In genomic region chr15:45130291-45131000, GRCh38 we compare ENCODE assay signal across 16 cellular contexts. TPM values are rescaled to one million over a fixed set of nuclear protein-coding genes. Genes with fewer than 3 reads are reported as not detected.
DNase-seq lines count a peak whose midpoint lies in the region; ATAC-seq and TF ChIP-seq lines count a peak whose summit lies in the region.
"Had no signal": no experiment of that assay in that cellular context is flagged by ENCODE, and none has a peak within 500 bp of the region (broad histone marks: within the 10 kb centered on the region; RNA-seq: fewer than 3 reads in every experiment).

No MANE protein-coding gene starts in this region.

- CTCF ChIA-PET in CD8-positive, alpha-beta memory T cell (lab: Charles Lee) = interaction anchor here (1.0 to 2.8 kb wide), 3 partner anchors 9 to 36 kb away, joined by 4 to 10 read pairs (median 4); no protein-coding TSS in a partner anchor
- CTCF ChIA-PET in Caco-2 (lab: Charles Lee) = interaction anchor here (0.7 to 0.9 kb wide), 2 partner anchors 12 to 320 kb away, joined by 3 read pairs; no protein-coding TSS in a partner anchor

- H3K36me3 ChIP-seq in CD8-positive, alpha-beta memory T cell (ENCODE audit: insufficient read depth, low read length) = no peaks in the 10 kb centered on the region
- H3K36me3 ChIP-seq in iPS-15b (ENCODE audit: control insufficient read depth, insufficient read depth, low read length) = no peaks in the 10 kb centered on the region
- H3K36me3 ChIP-seq in parathyroid adenoma (ENCODE audit: control insufficient read depth, insufficient read depth, low read length) = no peaks in the 10 kb centered on the region
- no peaks in the 10 kb centered on the region for H3K36me3 ChIP-seq in Caco-2 (ENCODE audit: control insufficient read depth, insufficient read depth, low read length)
- H3K36me3 ChIP-seq in MG63 = no peaks in the 10 kb centered on the region

- peaks cover 41 to 71% of the 10 kb centered on the region in 2 donors for H3K27me3 Mint-ChIP-seq in CD8-positive, alpha-beta memory T cell
- H3K27me3 Mint-ChIP-seq in T-helper 17 cell = peaks cover 79% of the 10 kb centered on the region
- no peaks in the 10 kb centered on the region for H3K27me3 Mint-ChIP-seq in Caco-2 (ENCODE audit: insufficient read depth, unreplicated experiment)

- H3K4me1 Mint-ChIP-seq in CD8-positive, alpha-beta memory T cell = peaks cover 7 to 17% (median 9%) of the 10 kb centered on the region in 3 donors
- peaks cover 6% of the 10 kb centered on the region for H3K4me1 Mint-ChIP-seq in T-helper 17 cell
- H3K4me1 Mint-ChIP-seq in Caco-2 (ENCODE audit: low read depth, unreplicated experiment) = peaks cover 8% of the 10 kb centered on the region

- TF ChIP-seq CTCF in parathyroid adenoma (IDR thresholded peaks at IDR 0.05) = no peak
- TF ChIP-seq CTCF in Caco-2 (IDR thresholded peaks at IDR 0.05; ENCODE audit: insufficient read depth in 1 of 2, low read depth in 1 of 2, low read length in 1 of 2, severe bottlenecking in 1 of 2, unreplicated experiment in 1 of 2) = no peak

- H3K4me3 ChIP-seq in CD8-positive, alpha-beta memory T cell (ENCODE audit: low read length) = no peak overlapping the region
- H3K4me3 ChIP-seq in iPS-15b (ENCODE audit: low read depth, low read length) (peak overlapping the region; percentile 71), parathyroid adenoma (ENCODE audit: low read depth, low read length) (peak overlapping the region; percentile 6), Caco-2 (ENCODE audit: low read depth, low read length) (no peak overlapping the region), MG63 (no peak overlapping the region)
- H3K4me3 ChIP-seq: K562 had no signal

- H3K4me2 ChIP-seq in parathyroid adenoma (ENCODE audit: low read length) = peak overlapping the region; percentile 59

- peak overlapping the region in 5 of 7 donors; percentile 5 to 30 (median 13) for H3K4me3 Mint-ChIP-seq in CD8-positive, alpha-beta memory T cell
- peak overlapping the region; percentile 60 for H3K4me3 Mint-ChIP-seq in T-helper 17 cell
- H3K4me3 Mint-ChIP-seq in Caco-2 (ENCODE audit: unreplicated experiment) = no peak overlapping the region
- H3K4me3 Mint-ChIP-seq: activated CD4-positive, alpha-beta T cell treated with anti-CD3 and anti-CD28 coated beads, Interleukin-2, amount 10 ng/mL, durations not matched to agents 24 days and 14 days had no signal

- no peaks in the 10 kb centered on the region for H3K9me3 ChIP-seq in CD8-positive, alpha-beta memory T cell (ENCODE audit: low read length)
- H3K9me3 ChIP-seq in T-helper 17 cell (ENCODE audit: control insufficient read depth, low read length, poor library complexity, severe bottlenecking) (no peaks in the 10 kb centered on the region), iPS-15b (ENCODE audit: control insufficient read depth, insufficient read depth, low read length) (no peaks in the 10 kb centered on the region), parathyroid adenoma (ENCODE audit: control insufficient read depth, low read length) (no peaks in the 10 kb centered on the region), Caco-2 (no peaks in the 10 kb centered on the region), MG63 (no peaks in the 10 kb centered on the region)

- H2AFZ ChIP-seq in parathyroid adenoma = peak overlapping the region; percentile 62

- H3K9me3 Mint-ChIP-seq in CD8-positive, alpha-beta memory T cell = no peaks in the 10 kb centered on the region
- peaks cover 11% of the 10 kb centered on the region for H3K9me3 Mint-ChIP-seq in Caco-2 (ENCODE audit: unreplicated experiment)
- H3K9me3 Mint-ChIP-seq: activated CD4-positive, alpha-beta T cell treated with anti-CD3 and anti-CD28 coated beads, Interleukin-2, amount 10 ng/mL, durations not matched to agents 24 days and 14 days had no signal

- no peaks in the 10 kb centered on the region for H3K79me2 ChIP-seq in parathyroid adenoma

- POLR2A ChIA-PET in CD8-positive, alpha-beta memory T cell (lab: Charles Lee) = no interaction called here
- POLR2A ChIA-PET in Caco-2 (lab: Charles Lee) = no interaction called here

- ATAC-seq in T-helper 17 cell = no peak
- ATAC-seq in HG02981 (IDR thresholded peaks at IDR 0.05; ENCODE audit: unreplicated experiment) = no peak

- no peaks in the 10 kb centered on the region for H3K4me1 ChIP-seq in CD8-positive, alpha-beta memory T cell (ENCODE audit: insufficient read depth, low read length)
- H3K4me1 ChIP-seq in iPS-15b (ENCODE audit: control insufficient read depth, insufficient read depth, low read length) (no peaks in the 10 kb centered on the region), parathyroid adenoma (no peaks in the 10 kb centered on the region), Caco-2 (no peaks in the 10 kb centered on the region)

- H3K36me3 Mint-ChIP-seq in CD8-positive, alpha-beta memory T cell = no peaks in the 10 kb centered on the region
- peaks cover 13% of the 10 kb centered on the region for H3K36me3 Mint-ChIP-seq in T-helper 17 cell (ENCODE audit: low read depth)
- no peaks in the 10 kb centered on the region for H3K36me3 Mint-ChIP-seq in Caco-2 (ENCODE audit: insufficient read depth, unreplicated experiment)

- H3K27ac Mint-ChIP-seq in CD8-positive, alpha-beta memory T cell = no peak overlapping the region
- H3K27ac Mint-ChIP-seq in T-helper 17 cell (no peak overlapping the region), Caco-2 (ENCODE audit: unreplicated experiment) (no peak overlapping the region)
- H3K27ac Mint-ChIP-seq: activated CD4-positive, alpha-beta T cell treated with anti-CD3 and anti-CD28 coated beads, Interleukin-2, amount 10 ng/mL, durations not matched to agents 24 days and 14 days had no signal

- DNase-seq in CD8-positive, alpha-beta memory T cell = no peak
- no peak for DNase-seq in T-helper 17 cell
- DNase-seq in Caco-2 = no peak
- DNase-seq in MG63 = no peak
- no peak for DNase-seq in stimulated activated CD8-positive, alpha-beta memory T cell treated with anti-CD3 and anti-CD28 coated beads, Interleukin-4, amount 100 ng/mL, for 48 hours
- DNase-seq: DMS79 treated with DMSO at 0.1 percent for 48 hours, glutamatergic neuron, NCI-H510A had no signal

- peaks cover 37% of the 10 kb centered on the region for H3K27me3 ChIP-seq in CD8-positive, alpha-beta memory T cell (ENCODE audit: insufficient read depth, low read length, poor library complexity, severe bottlenecking)
- peaks cover 95% of the 10 kb centered on the region for H3K27me3 ChIP-seq in iPS-15b (ENCODE audit: control insufficient read depth, insufficient read depth, low read length)
- H3K27me3 ChIP-seq in parathyroid adenoma (ENCODE audit: control insufficient read depth, insufficient read depth, low read length) = no peaks in the 10 kb centered on the region
- H3K27me3 ChIP-seq in Caco-2 (replicated peaks; ENCODE audit: control insufficient read depth, insufficient read depth, low read length) = no peaks in the 10 kb centered on the region
- no peaks in the 10 kb centered on the region for H3K27me3 ChIP-seq in MG63

- no TSS peak for BruUV-seq in Caco-2 (replicated peaks; lab: Mats Ljungman, UMichigan)

- intact Hi-C loops in Caco-2 (cut with micrococcal nuclease; ENCODE audit: unreplicated experiment) = no loop called here

- H3K27ac ChIP-seq in CD8-positive, alpha-beta memory T cell (ENCODE audit: low read depth, low read length) = no peak overlapping the region
- H3K27ac ChIP-seq in parathyroid adenoma = no peak overlapping the region

- H3K9ac ChIP-seq in iPS-15b (ENCODE audit: low read depth, low read length) (no peak overlapping the region), parathyroid adenoma (no peak overlapping the region)

RNA-seq across cellular contexts. Expression of gene DUOX1, which starts 0.7 kb away (rescaled TPM):
- total RNA-seq in CD8-positive, alpha-beta memory T cell = under 1 TPM in 1 of 2 experiments, not detected in 1; 0.11 TPM
- 1.2 TPM for polyA plus RNA-seq in CD8-positive, alpha-beta memory T cell
- total RNA-seq in T-helper 17 cell (under 1 TPM in 1 of 2 donors, not detected in 1; 0.42 TPM), Caco-2 (2022) (0.14 and 0.56 TPM in 2 replicates)
- not detected in 2 replicates for total RNA-seq in MG63 (2014; rRNA removed; shearing (Covaris generic); ENCODE audit: low replicate concordance)
- total RNA-seq: osteocyte had no signal

RNA-seq across cellular contexts. Expression of gene DUOXA1, which starts 0.8 kb away (rescaled TPM):
- under 1 TPM in 1 of 2 experiments, not detected in 1; 0.09 TPM for total RNA-seq in CD8-positive, alpha-beta memory T cell
- polyA plus RNA-seq in CD8-positive, alpha-beta memory T cell = 0.29 TPM
- total RNA-seq in T-helper 17 cell (under 1 TPM in 1 of 2 donors, not detected in 1; 0.57 TPM), Caco-2 (2022) (0.39 TPM in 1 of 2 replicates, not detected in the other)
- not detected in 2 replicates for total RNA-seq in MG63 (2014; rRNA removed; shearing (Covaris generic); ENCODE audit: low replicate concordance)
- total RNA-seq: activated CD4-positive, alpha-beta T cell treated with anti-CD3 and anti-CD28 coated beads, Interleukin-2, amount 10 ng/mL, durations not matched to agents 24 days and 14 days; liver; osteocyte had no signal

RNA-seq across cellular contexts. Expression of gene DUOXA2, which starts 16.3 kb away (rescaled TPM):
- not detected for total RNA-seq in CD8-positive, alpha-beta memory T cell
- not detected for polyA plus RNA-seq in CD8-positive, alpha-beta memory T cell
- total RNA-seq in T-helper 17 cell (not detected), Caco-2 (2022) (1.5 and 1.6 TPM in 2 replicates)
- not detected in 2 replicates for total RNA-seq in MG63 (2014; rRNA removed; shearing (Covaris generic); ENCODE audit: low replicate concordance)
- total RNA-seq: activated CD4-positive, alpha-beta T cell treated with anti-CD3 and anti-CD28 coated beads, Interleukin-2, amount 10 ng/mL, durations not matched to agents 24 days and 14 days; astrocyte; K562; liver; osteocyte had no signal
- polyA plus RNA-seq: K562 had no signal

RNA-seq across cellular contexts. Expression of gene DUOX2, which starts 16.5 kb away (rescaled TPM):
- not detected for total RNA-seq in CD8-positive, alpha-beta memory T cell
- not detected for polyA plus RNA-seq in CD8-positive, alpha-beta memory T cell
- under 1 TPM in 1 of 2 donors, not detected in 1; 0.27 TPM for total RNA-seq in T-helper 17 cell
- 6.9 and 8.3 TPM in 2 replicates for total RNA-seq in Caco-2 (2022)
- not detected in 2 replicates for total RNA-seq in MG63 (2014; rRNA removed; shearing (Covaris generic); ENCODE audit: low replicate concordance)
- total RNA-seq: activated CD4-positive, alpha-beta T cell treated with anti-CD3 and anti-CD28 coated beads, Interleukin-2, amount 10 ng/mL, durations not matched to agents 24 days and 14 days; osteocyte had no signal

RNA-seq across cellular contexts. Expression of gene SHF, which starts 57.3 kb away (rescaled TPM):
- 10 to 100 TPM; 25.4 to 29.5 TPM for total RNA-seq in CD8-positive, alpha-beta memory T cell
- 1.5 TPM for polyA plus RNA-seq in CD8-positive, alpha-beta memory T cell
- total RNA-seq in T-helper 17 cell (1 to 10 TPM; 2.0 to 2.8 TPM), Caco-2 (2022) (11.9 and 12.9 TPM in 2 replicates)
- 0.33 TPM in 1 of 2 replicates, not detected in the other for total RNA-seq in MG63 (2014; rRNA removed; shearing (Covaris generic); ENCODE audit: low replicate concordance)

Comparison
In these comparisons a context has a peak if more than half of its experiments do, and no peak if none do; other contexts are left out.
1. H3K4me3 ChIP-seq: peak in iPS-15b (single experiment) and parathyroid adenoma (single experiment); none in CD8-positive, alpha-beta memory T cell (single experiment), Caco-2 (single experiment) and MG63 (single experiment).